14 cellular contexts compared by ENCODE assay signal in the genomic region with DNA sequence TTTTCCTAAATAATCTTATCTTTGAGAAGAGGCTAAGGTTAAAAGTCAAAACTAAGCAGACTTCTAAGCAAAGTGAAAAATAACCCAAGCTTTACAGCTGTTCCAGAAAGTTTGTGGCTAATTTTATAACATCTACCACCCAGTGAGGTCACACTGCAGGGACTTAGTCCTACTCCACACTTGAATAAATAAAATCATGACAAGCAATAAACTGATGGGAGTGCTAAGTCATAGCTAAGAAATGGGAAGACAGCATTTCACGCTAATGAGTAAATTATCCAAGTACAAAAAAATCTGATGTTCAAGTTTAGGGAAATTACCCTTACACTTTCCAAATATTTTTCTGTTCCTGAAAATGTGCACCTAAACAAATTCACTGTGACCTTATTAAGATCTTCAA. TPM values are rescaled to one million over a fixed set of nuclear protein-coding genes. Genes with fewer than 3 reads are reported as not detected.
DNase-seq lines count a peak whose midpoint lies in the region; TF ChIP-seq lines count a peak whose summit lies in the region.
"Had no signal": no experiment of that assay in that cellular context is flagged by ENCODE, and none has a peak within 500 bp of the region (broad histone marks: within the 10 kb centered on the region; RNA-seq: fewer than 3 reads in every experiment).

No MANE protein-coding gene starts in this region.

- no peaks in the 10 kb centered on the region for H3K27me3 Mint-ChIP-seq in endodermal cell (ENCODE audit: insufficient read depth)
- no peaks in the 10 kb centered on the region for H3K27me3 Mint-ChIP-seq in mesothelial cell of epicardium (ENCODE audit: low read depth)

- H3K4me1 Mint-ChIP-seq in endodermal cell (peaks cover 67% of the 10 kb centered on the region), mesothelial cell of epicardium (peaks cover 71% of the 10 kb centered on the region)
- H3K4me1 Mint-ChIP-seq: activated naive CD8-positive, alpha-beta T cell treated with anti-CD3 and anti-CD28 coated beads for 36 hours had no signal

- H3K27ac ChIP-seq in endodermal cell (ENCODE audit: low read depth, low read length) (peak overlapping the region; percentile 89), suprapubic skin (peak overlapping the region; percentile 70), mesendoderm (ENCODE audit: low read depth, low read length) (no peak overlapping the region)
- H3K27ac ChIP-seq: HL-60 had no signal

- H4K5ac ChIP-seq in mesendoderm (ENCODE audit: low read length), result no peak overlapping the region

- TF ChIP-seq EP300 in suprapubic skin (IDR thresholded peaks at IDR 0.05), result no peak

- H3K36me3 Mint-ChIP-seq in endodermal cell (ENCODE audit: low read depth) (peaks cover 56% of the 10 kb centered on the region), mesothelial cell of epicardium (peaks cover 10% of the 10 kb centered on the region)
- H3K36me3 Mint-ChIP-seq: activated naive CD8-positive, alpha-beta T cell treated with anti-CD3 and anti-CD28 coated beads for 36 hours had no signal

- H3K79me1 ChIP-seq in mesendoderm (ENCODE audit: low read length), result peaks cover 4% of the 10 kb centered on the region

- no peak overlapping the region for H3K4me2 ChIP-seq in mesendoderm (ENCODE audit: low read length)

- no peak overlapping the region for H2BK15ac ChIP-seq in mesendoderm (replicated peaks; ENCODE audit: low read depth)

- CTCF ChIA-PET in HEK293T (lab: Yijun Ruan, JAX), result interaction anchor here (1.1 to 1.5 kb wide), 4 partner anchors 9 to 26 kb away, joined by 3 to 8 read pairs (median 4); no protein-coding TSS in a partner anchor

- H3K27ac Mint-ChIP-seq in endodermal cell (peak overlapping the region; percentile 13), mesothelial cell of epicardium (peak overlapping the region; percentile 53)
- H3K27ac Mint-ChIP-seq: activated naive CD8-positive, alpha-beta T cell treated with anti-CD3 and anti-CD28 coated beads for 36 hours had no signal

- POLR2A ChIA-PET in HEK293T (lab: Yijun Ruan, JAX), result no interaction called here

- no peak overlapping the region for H4K8ac ChIP-seq in mesendoderm (ENCODE audit: low read depth, low read length)

- no peaks in the 10 kb centered on the region for H3K27me3 ChIP-seq in endodermal cell (ENCODE audit: control insufficient read depth, insufficient read depth, low read length, poor library complexity, severe bottlenecking)
- H3K27me3 ChIP-seq in suprapubic skin, result no peaks in the 10 kb centered on the region
- H3K27me3 ChIP-seq in mesendoderm (ENCODE audit: insufficient read depth, low read length, poor library complexity), result no peaks in the 10 kb centered on the region
- H3K27me3 ChIP-seq: spleen had no signal

- H3K4ac ChIP-seq in mesendoderm (ENCODE audit: low read depth, low read length), result no peak overlapping the region

- H3K4me1 ChIP-seq in endodermal cell (ENCODE audit: control insufficient read depth, insufficient read depth, low read length) (peaks cover 19% of the 10 kb centered on the region), suprapubic skin (peaks cover 24% of the 10 kb centered on the region), mesendoderm (ENCODE audit: control insufficient read depth, low read depth, low read length) (peaks cover 19% of the 10 kb centered on the region)

- H3K9me3 Mint-ChIP-seq in endodermal cell (no peaks in the 10 kb centered on the region), mesothelial cell of epicardium (peaks cover 4% of the 10 kb centered on the region)
- H3K9me3 Mint-ChIP-seq: activated naive CD8-positive, alpha-beta T cell treated with anti-CD3 and anti-CD28 coated beads for 36 hours had no signal

- 100% methylated on average over 1 of the region's 1 CpG; no CpG with 5 or more reads in 1 of the 2 experiments for WGBS in endodermal cell (ENCODE audit: insufficient coverage in 1 of 2, insufficient read length in 1 of 2), 2 experiments
- WGBS in suprapubic skin, result 74% methylated on average over 1 of the region's 1 CpG
- WGBS in mesendoderm (ENCODE audit: extremely low coverage, insufficient coverage, low lambda C conversion rate), result no CpG with 5 or more reads among the region's 1 CpG

- no peak for TF ChIP-seq POLR2A in suprapubic skin (IDR thresholded peaks at IDR 0.05)

- H3K4me3 ChIP-seq in endodermal cell (ENCODE audit: low read length) (peak overlapping the region; percentile 25), suprapubic skin (no peak overlapping the region), mesendoderm (ENCODE audit: low read length) (no peak overlapping the region)
- H3K4me3 ChIP-seq: spleen had no signal

- H3K9ac ChIP-seq in endodermal cell (ENCODE audit: extremely low read depth, low read length, poor library complexity, severe bottlenecking) (no peak overlapping the region), mesendoderm (ENCODE audit: low read length) (no peak overlapping the region)

- H3K9me3 ChIP-seq in endodermal cell (ENCODE audit: control insufficient read depth, low read length) (no peaks in the 10 kb centered on the region), suprapubic skin (no peaks in the 10 kb centered on the region)
- H3K9me3 ChIP-seq: spleen had no signal

- H3K36me3 ChIP-seq in endodermal cell (ENCODE audit: control insufficient read depth, insufficient read depth, low read length) (peaks cover 63% of the 10 kb centered on the region), suprapubic skin (no peaks in the 10 kb centered on the region), mesendoderm (ENCODE audit: control insufficient read depth, insufficient read depth, low read length) (no peaks in the 10 kb centered on the region)
- H3K36me3 ChIP-seq: spleen had no signal

- no peak for DNase-seq in HEK293T (ENCODE audit: extremely low spot score)
- no peak for DNase-seq in endodermal cell
- no peak for DNase-seq in mesothelial cell of epicardium (ENCODE audit: low spot score in 2 of 2, unreplicated experiment in 2 of 2)
- DNase-seq in suprapubic skin (ENCODE audit: low spot score in 2 of 2), result no peak
- DNase-seq in SW480 (ENCODE audit: low spot score), result no peak
- DNase-seq in mesendoderm, result no peak
- no peak for DNase-seq in NOMO-1 treated with dmso at 0.1 percent for 144 hours (lab: John Stamatoyannopoulos, UW; ENCODE audit: unreplicated experiment)
- DNase-seq in activated naive CD4-positive, alpha-beta T cell treated with anti-CD3 and anti-CD28 coated beads, Interleukin-2, amount 50 U/mL, for 16 hours, result no peak
- DNase-seq: activated naive CD8-positive, alpha-beta T cell treated with anti-CD3 and anti-CD28 coated beads for 36 hours; left cardiac atrium; NCI-H524 treated with DMSO at 0.1 percent for 48 hours; spleen; SW 1271 had no signal

- TF ChIP-seq CTCF in endodermal cell (conservative IDR thresholded peaks at IDR 0.05) (no peak), mesothelial cell of epicardium (IDR thresholded peaks at IDR 0.05; ENCODE audit: unreplicated experiment) (no peak), suprapubic skin (IDR thresholded peaks at IDR 0.05) (no peak)

- H3K23ac ChIP-seq in mesendoderm (ENCODE audit: low read length), result no peak overlapping the region

- H3K18ac ChIP-seq in mesendoderm (ENCODE audit: low read length), result no peak overlapping the region

- no peak overlapping the region for H2BK5ac ChIP-seq in mesendoderm (ENCODE audit: low read length)

- H3K79me2 ChIP-seq in mesendoderm (ENCODE audit: control insufficient read depth, insufficient read depth, low read length), result peaks cover 39% of the 10 kb centered on the region

- no peak overlapping the region for H2BK120ac ChIP-seq in mesendoderm (ENCODE audit: low read depth, low read length)

- H3K4me3 Mint-ChIP-seq in endodermal cell, result no peak overlapping the region
- H3K4me3 Mint-ChIP-seq in mesothelial cell of epicardium, result no peak overlapping the region
- H3K4me3 Mint-ChIP-seq: activated naive CD8-positive, alpha-beta T cell treated with anti-CD3 and anti-CD28 coated beads for 36 hours had no signal

- no peak overlapping the region for H3K56ac ChIP-seq in mesendoderm (ENCODE audit: low read length)

- H2AK5ac ChIP-seq in mesendoderm (ENCODE audit: low read length), result no peak overlapping the region

TF ChIP-seq in HEK293T, 16 proteins besides CTCF, POLR2A, EP300 and RAD21:
- peak; percentile 61; the same call in 1 of the 2 replicates for TF ChIP-seq CTBP1 (IDR thresholded peaks at IDR 0.05; ENCODE audit: borderline replicate concordance)
- TF ChIP-seq, protein P1, sequence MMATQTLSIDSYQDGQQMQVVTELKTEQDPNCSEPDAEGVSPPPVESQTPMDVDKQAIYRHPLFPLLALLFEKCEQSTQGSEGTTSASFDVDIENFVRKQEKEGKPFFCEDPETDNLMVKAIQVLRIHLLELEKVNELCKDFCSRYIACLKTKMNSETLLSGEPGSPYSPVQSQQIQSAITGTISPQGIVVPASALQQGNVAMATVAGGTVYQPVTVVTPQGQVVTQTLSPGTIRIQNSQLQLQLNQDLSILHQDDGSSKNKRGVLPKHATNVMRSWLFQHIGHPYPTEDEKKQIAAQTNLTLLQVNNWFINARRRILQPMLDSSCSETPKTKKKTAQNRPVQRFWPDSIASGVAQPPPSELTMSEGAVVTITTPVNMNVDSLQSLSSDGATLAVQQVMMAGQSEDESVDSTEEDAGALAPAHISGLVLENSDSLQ (IDR thresholded peaks at IDR 0.05), result peak; percentile 59
- TF ChIP-seq HDGF (IDR thresholded peaks at IDR 0.05; ENCODE audit: borderline replicate concordance), result no peak

RNA-seq across cellular contexts. Expression of a gene that starts 47.7 kb away (rescaled TPM):
- total RNA-seq in endodermal cell, result 100 to 1,000 TPM; 138 to 140 TPM
- 85.1 TPM for polyA plus RNA-seq in endodermal cell (2013, experiment 1 of 2)
- polyA plus RNA-seq in endodermal cell (2013, experiment 2 of 2), result 84.0 TPM
- 31.8 to 35.0 TPM (median 34.3 TPM) in 3 replicates for total RNA-seq in mesothelial cell of epicardium
- 10 to 100 TPM in 2 of 4 donors, 1 to 10 TPM in 2; 3.9 to 11.9 (median 9.1) TPM for total RNA-seq in suprapubic skin
- 45.0 TPM for polyA plus RNA-seq in mesendoderm (2013, experiment 1 of 2)
- polyA plus RNA-seq in mesendoderm (2013, experiment 2 of 2), result 42.8 TPM
